Comparison of ENCODE assay signal across 9 cellular contexts in genomic region chr19:42774510-42775158, GRCh38. TPM values are rescaled to one million over a fixed set of nuclear protein-coding genes. Genes with fewer than 3 reads are reported as not detected.
"Had no signal": no experiment of that assay in that cellular context is flagged by ENCODE, and none has a peak within 500 bp of the region (broad histone marks: within the 10 kb centered on the region; RNA-seq: fewer than 3 reads in every experiment).

No MANE protein-coding gene starts in this region.

RNA-seq across cellular contexts. Expression of gene PSG8, which starts 9.2 kb away (rescaled TPM):
- total RNA-seq: activated CD4-positive, alpha-beta memory T cell treated with anti-CD3 and anti-CD28 coated beads, Interleukin-2, amount 10 ng/mL, durations not matched to agents 7 days and 5 days; activated CD8-positive, alpha-beta memory T cell treated with anti-CD3 and anti-CD28 coated beads, Interleukin-2, amount 10 ng/mL, durations not matched to agents 7 days and 5 days; bronchial epithelial cell; M059J; PC-3; Peyer's patch; T-cell; T-helper 17 cell had no signal

RNA-seq across cellular contexts. Expression of gene PSG3, which starts 34.4 kb away (rescaled TPM):
- total RNA-seq: activated CD4-positive, alpha-beta memory T cell treated with anti-CD3 and anti-CD28 coated beads, Interleukin-2, amount 10 ng/mL, durations not matched to agents 7 days and 5 days; activated CD8-positive, alpha-beta memory T cell treated with anti-CD3 and anti-CD28 coated beads, Interleukin-2, amount 10 ng/mL, durations not matched to agents 7 days and 5 days; bronchial epithelial cell; PC-3; Peyer's patch; SK-MEL-5; T-cell had no signal
